25 cellular contexts compared by ENCODE assay signal in the genomic region with DNA sequence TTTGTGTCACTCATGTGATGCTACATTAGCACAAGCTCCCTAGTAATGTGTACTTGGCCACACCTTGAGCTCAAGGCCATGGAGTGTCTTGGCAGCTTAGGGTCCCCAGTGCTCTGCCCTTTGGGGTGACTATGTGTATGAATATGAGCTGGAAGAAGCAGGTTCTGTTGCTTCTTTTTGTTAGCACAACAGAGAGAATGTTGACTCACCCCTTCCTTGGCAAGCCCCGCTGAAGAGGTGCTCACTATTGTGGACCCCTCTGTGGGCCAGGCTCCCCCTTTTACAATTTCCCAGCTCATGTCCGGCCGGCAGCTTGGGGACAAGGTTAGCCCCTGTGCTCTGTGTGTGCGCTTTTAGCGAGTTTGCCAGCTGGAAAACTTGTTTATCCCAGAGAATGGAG. TPM values are rescaled to one million over a fixed set of nuclear protein-coding genes. Genes with fewer than 3 reads are reported as not detected.
A peak's percentile ranks its signal among the peaks of the same experiment; 100 is the strongest.
DNase-seq lines count a peak whose midpoint lies in the region; ATAC-seq and TF ChIP-seq lines count a peak whose summit lies in the region.
"Had no signal": no experiment of that assay in that cellular context is flagged by ENCODE, and none has a peak within 500 bp of the region (broad histone marks: within the 10 kb centered on the region; RNA-seq: fewer than 3 reads in every experiment).

No MANE protein-coding gene starts in this region.

- intact Hi-C loops in stomach (cut with DNase I; ENCODE audit: low total_unique reads) (no loop called here), psoas muscle (cut with DNase I) (no loop called here)

- DNase-seq in activated naive CD4-positive, alpha-beta T cell treated with anti-CD3 and anti-CD28 coated beads, Interleukin-2, amount 10 ng/mL, durations not matched to agents 7 days and 5 days = no peak
- DNase-seq in activated naive CD4-positive, alpha-beta T cell treated with anti-CD3 and anti-CD28 coated beads, Interleukin-2, amount 50 U/mL, for 16 hours = no peak
- DNase-seq in activated naive CD8-positive, alpha-beta T cell treated with anti-CD3 and anti-CD28 coated beads for 36 hours = no peak
- DNase-seq in naive B cell (no peak), stomach (peak; percentile 23), psoas muscle (no peak)
- DNase-seq in central memory CD4-positive, alpha-beta T cell = no peak
- DNase-seq: activated CD4-positive, alpha-beta T cell treated with anti-CD3 and anti-CD28 coated beads, Interleukin-2, amount 10 ng/mL, durations not matched to agents 7 days and 5 days; activated T-cell treated with anti-CD3 and anti-CD28 coated beads, Interleukin-2, amount 50 U/mL, for 4 hours; amniotic stem cell; DMS53; GF-D8; heart right ventricle; KBM-7; left ventricle myocardium superior; NCI-H1694; NCI-H774; OCI-M1; SIG-M5; T-helper 1 cell had no signal

- no peaks in the 10 kb centered on the region for H3K9me3 ChIP-seq in stomach
- no peaks in the 10 kb centered on the region for H3K9me3 ChIP-seq in psoas muscle
- H3K9me3 ChIP-seq: heart right ventricle, tibial artery had no signal

- 45 to 75% (median 57%) methylated on average over 5 of the region's 5 CpGs for WGBS in stomach, 5 donors
- 78 to 85% (median 83%) methylated on average over 5 of the region's 5 CpGs for WGBS in psoas muscle, 3 donors

- TF ChIP-seq EP300 in stomach (IDR thresholded peaks at IDR 0.05) = no peak

- H3K4me3 Mint-ChIP-seq in activated naive CD4-positive, alpha-beta T cell treated with anti-CD3 and anti-CD28 coated beads, Interleukin-2, amount 10 ng/mL, durations not matched to agents 7 days and 5 days = no peak overlapping the region
- H3K4me3 Mint-ChIP-seq in activated naive CD8-positive, alpha-beta T cell treated with anti-CD3 and anti-CD28 coated beads for 36 hours = no peak overlapping the region
- no peak overlapping the region for H3K4me3 Mint-ChIP-seq in naive B cell
- H3K4me3 Mint-ChIP-seq: activated CD4-positive, alpha-beta T cell treated with anti-CD3 and anti-CD28 coated beads, Interleukin-2, amount 10 ng/mL, durations not matched to agents 7 days and 5 days; activated T-cell treated with anti-CD3 and anti-CD28 coated beads, Interleukin-2, amount 50 U/mL, for 4 hours; CD14-positive monocyte; dendritic cell treated with granulocyte-macrophage colony-stimulating factor and Interleukin-4, amounts not matched to agents 40 ng/mL and 50 ng/mL, for 4 days had no signal

- TF ChIP-seq POLR2A in stomach (IDR thresholded peaks at IDR 0.05) = no peak

- no peaks in the 10 kb centered on the region for H3K27me3 ChIP-seq in stomach
- no peaks in the 10 kb centered on the region for H3K27me3 ChIP-seq in psoas muscle (ENCODE audit: insufficient read depth in 3 of 3, low read length in 2 of 3)
- H3K27me3 ChIP-seq: heart right ventricle, tibial artery had no signal

- no peaks in the 10 kb centered on the region for H3K9me3 Mint-ChIP-seq in activated naive CD4-positive, alpha-beta T cell treated with anti-CD3 and anti-CD28 coated beads, Interleukin-2, amount 10 ng/mL, durations not matched to agents 7 days and 5 days
- no peaks in the 10 kb centered on the region for H3K9me3 Mint-ChIP-seq in activated naive CD8-positive, alpha-beta T cell treated with anti-CD3 and anti-CD28 coated beads for 36 hours
- H3K9me3 Mint-ChIP-seq in naive B cell = peaks cover 0 to 2% (median 0%) of the 10 kb centered on the region in 7 donors
- H3K9me3 Mint-ChIP-seq: activated CD4-positive, alpha-beta T cell treated with anti-CD3 and anti-CD28 coated beads, Interleukin-2, amount 10 ng/mL, durations not matched to agents 7 days and 5 days; activated T-cell treated with anti-CD3 and anti-CD28 coated beads, Interleukin-2, amount 50 U/mL, for 4 hours; CD14-positive monocyte; dendritic cell treated with granulocyte-macrophage colony-stimulating factor and Interleukin-4, amounts not matched to agents 40 ng/mL and 50 ng/mL, for 4 days had no signal

- H3K27ac ChIP-seq in stomach = peak overlapping the region; percentile 3 to 52 (median 33)
- no peak overlapping the region for H3K27ac ChIP-seq in psoas muscle
- H3K27ac ChIP-seq: heart right ventricle, tibial artery had no signal

- TF ChIP-seq CTCF in stomach (IDR thresholded peaks at IDR 0.05) (no peak), psoas muscle (IDR thresholded peaks at IDR 0.05) (no peak)

- peaks cover 53% of the 10 kb centered on the region for H3K36me3 Mint-ChIP-seq in activated naive CD4-positive, alpha-beta T cell treated with anti-CD3 and anti-CD28 coated beads, Interleukin-2, amount 10 ng/mL, durations not matched to agents 7 days and 5 days
- peaks cover 35% of the 10 kb centered on the region for H3K36me3 Mint-ChIP-seq in activated naive CD8-positive, alpha-beta T cell treated with anti-CD3 and anti-CD28 coated beads for 36 hours
- H3K36me3 Mint-ChIP-seq in naive B cell = peaks cover 5 to 8% of the 10 kb centered on the region in 2 donors

- no peaks in the 10 kb centered on the region for H3K27me3 Mint-ChIP-seq in activated naive CD4-positive, alpha-beta T cell treated with anti-CD3 and anti-CD28 coated beads, Interleukin-2, amount 10 ng/mL, durations not matched to agents 7 days and 5 days
- no peaks in the 10 kb centered on the region for H3K27me3 Mint-ChIP-seq in activated naive CD8-positive, alpha-beta T cell treated with anti-CD3 and anti-CD28 coated beads for 36 hours
- H3K27me3 Mint-ChIP-seq in naive B cell = no peaks in the 10 kb centered on the region
- H3K27me3 Mint-ChIP-seq: activated CD4-positive, alpha-beta T cell treated with anti-CD3 and anti-CD28 coated beads, Interleukin-2, amount 10 ng/mL, durations not matched to agents 7 days and 5 days; dendritic cell treated with granulocyte-macrophage colony-stimulating factor and Interleukin-4, amounts not matched to agents 40 ng/mL and 50 ng/mL, for 4 days had no signal

- no peak for ATAC-seq in naive B cell (ENCODE audit: low read depth in 2 of 2)
- no peak for ATAC-seq in GM21825 (IDR thresholded peaks at IDR 0.05; ENCODE audit: unreplicated experiment)
- ATAC-seq in psoas muscle = no peak
- ATAC-seq: heart right ventricle, left ventricle myocardium superior, sciatic nerve had no signal

- H3K4me3 ChIP-seq in stomach (no peak overlapping the region), psoas muscle (no peak overlapping the region)
- H3K4me3 ChIP-seq: heart right ventricle, tibial artery had no signal

- peaks cover 1 to 34% (median 15%) of the 10 kb centered on the region in 4 donors for H3K4me1 ChIP-seq in stomach
- H3K4me1 ChIP-seq in psoas muscle = peaks cover 4% of the 10 kb centered on the region

- peak overlapping the region; percentile 49 for H3K27ac Mint-ChIP-seq in activated naive CD4-positive, alpha-beta T cell treated with anti-CD3 and anti-CD28 coated beads, Interleukin-2, amount 10 ng/mL, durations not matched to agents 7 days and 5 days
- H3K27ac Mint-ChIP-seq in activated naive CD8-positive, alpha-beta T cell treated with anti-CD3 and anti-CD28 coated beads for 36 hours = peak overlapping the region; percentile 73
- peak overlapping the region in 5 of 6 donors; percentile 42 to 95 (median 80) for H3K27ac Mint-ChIP-seq in naive B cell
- H3K27ac Mint-ChIP-seq: dendritic cell treated with granulocyte-macrophage colony-stimulating factor and Interleukin-4, amounts not matched to agents 40 ng/mL and 50 ng/mL, for 4 days had no signal

- H3K36me3 ChIP-seq in stomach (peaks cover 4 to 36% (median 18%) of the 10 kb centered on the region in 4 donors), psoas muscle (ENCODE audit: insufficient read depth in 1 of 2, low read depth in 1 of 2) (peaks cover 0 to 9% of the 10 kb centered on the region in 2 donors)

- CTCF ChIA-PET in activated naive CD4-positive, alpha-beta T cell treated with anti-CD3 and anti-CD28 coated beads, Interleukin-2, amount 10 ng/mL, durations not matched to agents 7 days and 5 days (lab: Charles Lee) = interaction anchor here (1.1 to 11.5 kb wide), 5 partner anchors 16 to 51 kb away, joined by 3 to 196 read pairs (median 3); no protein-coding TSS in a partner anchor

- peaks cover 69% of the 10 kb centered on the region for H3K4me1 Mint-ChIP-seq in activated naive CD4-positive, alpha-beta T cell treated with anti-CD3 and anti-CD28 coated beads, Interleukin-2, amount 10 ng/mL, durations not matched to agents 7 days and 5 days
- H3K4me1 Mint-ChIP-seq in activated naive CD8-positive, alpha-beta T cell treated with anti-CD3 and anti-CD28 coated beads for 36 hours = peaks cover 66% of the 10 kb centered on the region
- H3K4me1 Mint-ChIP-seq in naive B cell = peaks cover 38 to 76% (median 60%) of the 10 kb centered on the region in 3 donors
- H3K4me1 Mint-ChIP-seq: CD14-positive monocyte had no signal

RNA-seq across cellular contexts. Expression of gene DGKD, which starts 48.1 kb away (rescaled TPM):
- 10 to 100 TPM; 63.2 to 76.0 TPM for total RNA-seq in activated naive CD8-positive, alpha-beta T cell treated with anti-CD3 and anti-CD28 coated beads for 36 hours
- polyA plus RNA-seq in naive B cell (ENCODE audit: low read depth in 6 of 6) (100 to 1,000 TPM in 1 of 6 donors, 10 to 100 TPM in 5; 38.0 to 111 (median 67.7) TPM), stomach (10 to 100 TPM; 21.9 to 85.4 (median 25.2) TPM), psoas muscle (100 to 1,000 TPM in 1 of 3 donors, 10 to 100 TPM in 2; 59.4 to 310 (median 59.6) TPM)
- total RNA-seq in stomach (100 to 1,000 TPM; 191 to 471 (median 216) TPM), psoas muscle (100 to 1,000 TPM in 3 of 4 donors, 10 to 100 TPM in 1; 77.9 to 365 (median 244) TPM)
